Comparison of ENCODE assay signal across 9 cellular contexts in genomic region chr5:150398432-150399157, GRCh38. TPM values are rescaled to one million over a fixed set of nuclear protein-coding genes. Genes with fewer than 3 reads are reported as not detected.
DNase-seq lines count a peak whose midpoint lies in the region; ATAC-seq, FAIRE-seq and TF ChIP-seq lines count a peak whose summit lies in the region.
"Had no signal": no experiment of that assay in that cellular context is flagged by ENCODE, and none has a peak within 500 bp of the region (broad histone marks: within the 10 kb centered on the region; RNA-seq: fewer than 3 reads in every experiment).

No MANE protein-coding gene starts in this region.

- H3K4me3 ChIP-seq in RWPE2 (ENCODE audit: severe bottlenecking), result no peak overlapping the region
- no peak overlapping the region for H3K4me3 ChIP-seq in kidney (ENCODE audit: low read length in 2 of 2)
- H3K4me3 ChIP-seq in esophagus muscularis mucosa, result no peak overlapping the region
- no peak overlapping the region for H3K4me3 ChIP-seq in uterus

- DNase-seq in activated CD4-positive, alpha-beta T cell treated with anti-CD3 and anti-CD28 coated beads for 36 hours, result peak; percentile 38
- DNase-seq in activated CD4-positive, alpha-beta T cell treated with anti-CD3 and anti-CD28 coated beads, Interleukin-2, amount 50 U/mL, for 48 hours, result no peak
- DNase-seq in RWPE2 (ENCODE audit: low spot score) (no peak), kidney (peak; percentile 65), activated gamma-delta T cell treated with Interleukin-2 at 50 U/mL for 16 hours (no peak), esophagus muscularis mucosa (ENCODE audit: extremely low spot score) (no peak), uterus (no peak)

- H3K4me1 ChIP-seq in RWPE2 (ENCODE audit: insufficient read depth, poor library complexity, severe bottlenecking), result no peaks in the 10 kb centered on the region
- H3K4me1 ChIP-seq in kidney (ENCODE audit: control insufficient read depth in 1 of 2, insufficient read depth in 1 of 2, low read depth in 1 of 2, low read length in 2 of 2), result no peaks in the 10 kb centered on the region
- no peaks in the 10 kb centered on the region for H3K4me1 ChIP-seq in esophagus muscularis mucosa
- H3K4me1 ChIP-seq in uterus, result no peaks in the 10 kb centered on the region

- WGBS in esophagus muscularis mucosa, result 84% methylated on average over 11 of the region's 14 CpGs

- H3K36me3 Mint-ChIP-seq in activated CD4-positive, alpha-beta T cell treated with anti-CD3 and anti-CD28 coated beads for 36 hours (ENCODE audit: low read depth), result peaks cover 31% of the 10 kb centered on the region

- CTCF ChIA-PET in activated CD4-positive, alpha-beta T cell treated with anti-CD3 and anti-CD28 coated beads for 36 hours (lab: Charles Lee), result interaction anchor here (0.6 to 4.4 kb wide), 13 partner anchors 9 to 163 kb away, joined by 3 to 48 read pairs (median 4); partner anchors contain the start of gene CD74

- H3K9ac ChIP-seq in kidney (ENCODE audit: low read length in 2 of 2), result no peak overlapping the region

- no peak for TF ChIP-seq EP300 in esophagus muscularis mucosa (IDR thresholded peaks at IDR 0.05)

- no peak overlapping the region for H3K27ac ChIP-seq in RWPE2 (ENCODE audit: poor library complexity, severe bottlenecking)
- H3K27ac ChIP-seq in kidney (ENCODE audit: low read depth in 2 of 2, low read length in 2 of 2), result no peak overlapping the region
- H3K27ac ChIP-seq in esophagus muscularis mucosa (replicated peaks in 1 of 4), result no peak overlapping the region
- no peak overlapping the region for H3K27ac ChIP-seq in uterus
- H3K27ac ChIP-seq: C4-2B had no signal

- peak overlapping the region; percentile 7 for H3K27ac Mint-ChIP-seq in activated CD4-positive, alpha-beta T cell treated with anti-CD3 and anti-CD28 coated beads for 36 hours

- H3K27me3 ChIP-seq in RWPE2 (ENCODE audit: insufficient read depth, poor library complexity, severe bottlenecking) (no peaks in the 10 kb centered on the region), esophagus muscularis mucosa (no peaks in the 10 kb centered on the region), uterus (no peaks in the 10 kb centered on the region)

- no peaks in the 10 kb centered on the region for H3K9me3 Mint-ChIP-seq in activated CD4-positive, alpha-beta T cell treated with anti-CD3 and anti-CD28 coated beads for 36 hours (ENCODE audit: low read depth)

- H3K4me3 Mint-ChIP-seq in activated CD4-positive, alpha-beta T cell treated with anti-CD3 and anti-CD28 coated beads for 36 hours, result no peak overlapping the region

- no peak for TF ChIP-seq CTCF in RWPE2 (IDR thresholded peaks at IDR 0.05; ENCODE audit: poor library complexity, severe bottlenecking)
- peak; percentile 20 for TF ChIP-seq CTCF in kidney (IDR thresholded peaks at IDR 0.05; ENCODE audit: borderline replicate concordance, extremely low read depth, insufficient read depth)
- peak in 1 of 3 experiments; percentile 24 for TF ChIP-seq CTCF in esophagus muscularis mucosa (IDR thresholded peaks at IDR 0.05)
- TF ChIP-seq CTCF in uterus (IDR thresholded peaks at IDR 0.05), result no peak

- no peaks in the 10 kb centered on the region for H3K9me3 ChIP-seq in RWPE2 (ENCODE audit: severe bottlenecking)
- no peaks in the 10 kb centered on the region for H3K9me3 ChIP-seq in kidney (ENCODE audit: control insufficient read depth in 1 of 2, low read length in 2 of 2)
- no peaks in the 10 kb centered on the region for H3K9me3 ChIP-seq in esophagus muscularis mucosa
- no peaks in the 10 kb centered on the region for H3K9me3 ChIP-seq in uterus

- H3K27me3 Mint-ChIP-seq in activated CD4-positive, alpha-beta T cell treated with anti-CD3 and anti-CD28 coated beads for 36 hours, result no peaks in the 10 kb centered on the region

- H3K36me3 ChIP-seq in RWPE2 (ENCODE audit: low read depth), result peaks cover 72% of the 10 kb centered on the region
- peaks cover 42 to 43% of the 10 kb centered on the region in 2 donors for H3K36me3 ChIP-seq in kidney (ENCODE audit: control insufficient read depth in 1 of 2, insufficient read depth in 2 of 2, low read length in 2 of 2)
- peaks cover 49 to 100% (median 93%) of the 10 kb centered on the region in 4 donors for H3K36me3 ChIP-seq in esophagus muscularis mucosa
- H3K36me3 ChIP-seq in uterus, result no peaks in the 10 kb centered on the region

- no peaks in the 10 kb centered on the region for H3K4me1 Mint-ChIP-seq in activated CD4-positive, alpha-beta T cell treated with anti-CD3 and anti-CD28 coated beads for 36 hours

- no peak for FAIRE-seq in kidney (lab: Jason Lieb, UNC)

- TF ChIP-seq POLR2A in esophagus muscularis mucosa (IDR thresholded peaks at IDR 0.05; ENCODE audit: low read depth), result no peak
- TF ChIP-seq POLR2A in uterus (IDR thresholded peaks at IDR 0.05), result no peak

- peak; percentile 56 for ATAC-seq in activated CD4-positive, alpha-beta T cell treated with anti-CD3 and anti-CD28 coated beads for 36 hours
- ATAC-seq in HG02588 (IDR thresholded peaks at IDR 0.05; ENCODE audit: unreplicated experiment) (peak; percentile 48), RWPE2 (ENCODE audit: low read depth) (peak; percentile 36; the same call in 1 of the 3 replicates)

- intact Hi-C loops in activated CD4-positive, alpha-beta T cell treated with anti-CD3 and anti-CD28 coated beads for 36 hours (cut with DNase I, micrococcal nuclease), result loop anchor here in 1 of 2 experiments (1.0 kb wide), 1 partner anchor 38 kb away; no protein-coding TSS in a partner anchor
- intact Hi-C loops in kidney (cut with DNase I) (no loop called here), esophagus muscularis mucosa (cut with DNase I) (no loop called here), uterus (cut with DNase I; ENCODE audit: low total_unique reads) (no loop called here)

- POLR2A ChIA-PET in activated CD4-positive, alpha-beta T cell treated with anti-CD3 and anti-CD28 coated beads for 36 hours (lab: Charles Lee), result interaction anchor here (0.6 to 1.2 kb wide), 3 partner anchors 14 to 45 kb away, joined by 3 to 5 read pairs (median 4); partner anchors contain the start of gene CD74

RNA-seq across cellular contexts. Expression of gene CD74, which starts 14.1 kb away (rescaled TPM):
- 100 to 1,000 TPM; 217 to 290 TPM for total RNA-seq in activated CD4-positive, alpha-beta T cell treated with anti-CD3 and anti-CD28 coated beads for 36 hours
- total RNA-seq in kidney, result 2,003 TPM
- polyA plus RNA-seq in kidney (ENCODE audit: insufficient read depth, low read depth, low replicate concordance), result 1,887 TPM
- total RNA-seq in esophagus muscularis mucosa, result 100 to 1,000 TPM; 270 to 595 (median 555) TPM
- total RNA-seq in uterus, result 1,000 to 10,000 TPM in 1 of 4 donors, 100 to 1,000 TPM in 3; 118 to 1,231 (median 675) TPM

RNA-seq across cellular contexts. Expression of gene TCOF1, which starts 41.1 kb away (rescaled TPM):
- 100 to 1,000 TPM; 113 to 145 TPM for total RNA-seq in activated CD4-positive, alpha-beta T cell treated with anti-CD3 and anti-CD28 coated beads for 36 hours
- total RNA-seq in kidney (23.5 TPM), esophagus muscularis mucosa (10 to 100 TPM; 27.4 to 46.0 (median 36.3) TPM), uterus (10 to 100 TPM in 3 of 4 donors, 1 to 10 TPM in 1; 9.4 to 40.0 (median 20.1) TPM)
- polyA plus RNA-seq in kidney (ENCODE audit: insufficient read depth, low read depth, low replicate concordance), result 12.2 TPM

RNA-seq across cellular contexts. Expression of gene RPS14, which starts 50.9 kb away (rescaled TPM):
- 1,000 to 10,000 TPM; 2,270 to 3,312 TPM for total RNA-seq in activated CD4-positive, alpha-beta T cell treated with anti-CD3 and anti-CD28 coated beads for 36 hours
- total RNA-seq in kidney (1,504 TPM), esophagus muscularis mucosa (1,000 to 10,000 TPM; 1,492 to 3,727 (median 2,626) TPM), uterus (over 10,000 TPM in 1 of 4 donors, 1,000 to 10,000 TPM in 3; 2,445 to 12,361 (median 6,046) TPM)
- polyA plus RNA-seq in kidney (ENCODE audit: insufficient read depth, low read depth, low replicate concordance), result 1,994 TPM

Comparison
In these comparisons a context has a peak if more than half of its experiments do, and no peak if none do; other contexts are left out.
1. DNase-seq: peak in activated CD4-positive, alpha-beta T cell treated with anti-CD3 and anti-CD28 coated beads for 36 hours (single experiment) and kidney (single experiment); none in activated CD4-positive, alpha-beta T cell treated with anti-CD3 and anti-CD28 coated beads, Interleukin-2, amount 50 U/mL, for 48 hours (0 of 2), RWPE2 (single experiment), activated gamma-delta T cell treated with Interleukin-2 at 50 U/mL for 16 hours (single experiment), esophagus muscularis mucosa (single experiment) and uterus (0 of 2).
2. Peak in every context shown above with its lines, with median percentiles within 50 percentile points of each other: ATAC-seq.